In the genomic region with DNA sequence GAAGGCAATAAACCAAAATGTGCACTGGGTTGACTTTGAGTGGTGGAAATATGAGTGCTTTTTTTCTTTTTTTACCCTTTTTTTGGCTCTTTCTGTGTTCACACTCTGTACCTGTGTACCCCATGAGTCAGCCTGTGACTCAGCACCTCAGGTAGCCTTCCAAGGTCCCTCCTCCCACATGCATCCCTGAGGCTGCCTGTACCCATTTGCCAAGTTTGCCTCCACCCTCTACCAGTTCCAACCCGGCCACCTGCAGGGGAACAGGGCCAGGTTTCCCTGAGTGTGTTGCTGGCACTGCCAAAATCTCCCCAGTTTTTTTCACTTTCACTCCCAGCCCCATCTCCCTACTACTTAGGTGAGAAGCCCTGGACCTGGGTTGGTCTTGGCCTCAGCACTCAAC, we compare ENCODE assay signal across 28 cellular contexts. TPM values are rescaled to one million over a fixed set of nuclear protein-coding genes. Genes with fewer than 3 reads are reported as not detected.
DNase-seq lines count a peak whose midpoint lies in the region; ATAC-seq and TF ChIP-seq lines count a peak whose summit lies in the region.
"Had no signal": no experiment of that assay in that cellular context is flagged by ENCODE, and none has a peak within 500 bp of the region (broad histone marks: within the 10 kb centered on the region; RNA-seq: fewer than 3 reads in every experiment).

No MANE protein-coding gene starts in this region.

- ATAC-seq in lung (ENCODE audit: insufficient read depth, low FRiP score) (peak; percentile 27), GM21786 (IDR thresholded peaks at IDR 0.05; ENCODE audit: unreplicated experiment) (no peak)
- ATAC-seq: activated T-cell treated with anti-CD3 and anti-CD28 coated beads, Interleukin-2, amount 50 U/mL, for 4 hours; effector memory CD8-positive, alpha-beta T cell; right cardiac atrium; stimulated activated naive B cell treated with anti-CD40 and anti-IgM and Interleukin-4, amounts not matched to agents 10 μg/mL and 1 μg/mL and 100 μg/mL, for 72 hours had no signal

- H3K27me3 ChIP-seq in lung (ENCODE audit: control insufficient read depth, insufficient read depth), result no peaks in the 10 kb centered on the region
- H3K27me3 ChIP-seq: spleen had no signal

- H3K36me3 ChIP-seq in lung (ENCODE audit: control insufficient read depth in 2 of 2, insufficient read depth in 2 of 2, low read length in 2 of 2), result no peaks in the 10 kb centered on the region
- H3K36me3 ChIP-seq: spleen, thoracic aorta had no signal

- no peaks in the 10 kb centered on the region for H3K9me3 ChIP-seq in lung (ENCODE audit: control insufficient read depth in 2 of 2, insufficient read depth in 1 of 2, low read length in 1 of 2)
- H3K9me3 ChIP-seq: spleen, thoracic aorta had no signal

- H3K4me1 ChIP-seq in lung (ENCODE audit: control insufficient read depth in 2 of 2, insufficient read depth in 2 of 2, low read length in 2 of 2), result no peaks in the 10 kb centered on the region

- 51 to 85% methylated on average over 1 of the region's 1 CpG for WGBS in lung, 2 donors

- TF ChIP-seq CTCF in epithelial cell of esophagus (IDR thresholded peaks at IDR 0.05; ENCODE audit: insufficient read depth, low read depth, low read length, missing control alignments) (peak; percentile 4), lung (IDR thresholded peaks at IDR 0.05; ENCODE audit: control extremely low read depth, extremely low read depth) (no peak)

- H3K27ac ChIP-seq in lung (ENCODE audit: low read depth in 1 of 2, low read length in 1 of 2), result no peak overlapping the region
- H3K27ac ChIP-seq: 22Rv1, coronary artery, thoracic aorta had no signal

- H3K4me3 ChIP-seq in epithelial cell of esophagus (ENCODE audit: low read length) (no peak overlapping the region), lung (no peak overlapping the region)
- H3K4me3 ChIP-seq: coronary artery, spleen, thoracic aorta had no signal

- peak; percentile 48 for DNase-seq in DMS53 (lab: John Stamatoyannopoulos, UW)
- DNase-seq in DMS53 treated with DMSO at 0.1 percent for 48 hours (lab: John Stamatoyannopoulos, UW; ENCODE audit: unreplicated experiment), result no peak
- DNase-seq in epithelial cell of esophagus (ENCODE audit: low read depth), result peak; percentile 90
- DNase-seq in lung (ENCODE audit: low spot score), result no peak
- DNase-seq in NCI-H2107 treated with DMSO at 0.1 percent for 48 hours (lab: John Stamatoyannopoulos, UW; ENCODE audit: unreplicated experiment), result no peak
- no peak for DNase-seq in NK-92 (lab: John Stamatoyannopoulos, UW; ENCODE audit: unreplicated experiment)
- no peak for DNase-seq in activated gamma-delta T cell treated with Interleukin-2 at 50 U/mL for 16 hours
- DNase-seq: activated CD4-positive, alpha-beta T cell treated with anti-CD3 and anti-CD28 coated beads for 4 hours; activated naive CD4-positive, alpha-beta T cell treated with Interleukin-2 at 50 U/mL for 16 hours; activated T-cell treated with anti-CD3 and anti-CD28 coated beads, Interleukin-2, amount 50 U/mL, for 4 hours; CD4-positive, alpha-beta T cell; effector memory CD8-positive, alpha-beta T cell; HFFc6; KBM-7; NCI-H2171; NCI-H510A treated with DMSO at 0.1 percent for 48 hours; occipital lobe; right cardiac atrium; spleen; stimulated activated CD4-positive, alpha-beta T cell treated with anti-CD3 and anti-CD28 coated beads, Interleukin-4, amount 100 ng/mL, for 1 hour; stimulated activated naive B cell treated with anti-CD40 and anti-IgM and Interleukin-4, amounts not matched to agents 10 μg/mL and 1 μg/mL and 100 μg/mL, for 72 hours had no signal

RNA-seq across cellular contexts. Expression of a gene that starts 14.0 kb away (rescaled TPM):
- 1 to 10 TPM; 1.9 to 6.4 TPM for total RNA-seq in lung
- 10 to 100 TPM in 1 of 2 donors, under 1 TPM in 1; 0.47 to 49.0 TPM for polyA plus RNA-seq in lung
- total RNA-seq: activated T-cell treated with anti-CD3 and anti-CD28 coated beads, Interleukin-2, amount 50 U/mL, for 4 hours; fibroblast of lung; HFFc6; HT-29; kidney epithelial cell; occipital lobe had no signal
- polyA plus RNA-seq: fibroblast of lung had no signal

RNA-seq across cellular contexts. Expression of a gene that starts 26.9 kb away (rescaled TPM):
- total RNA-seq in lung, result 1 to 10 TPM; 1.6 to 7.4 TPM
- 10 to 100 TPM in 1 of 2 donors, under 1 TPM in 1; 0.73 to 31.5 TPM for polyA plus RNA-seq in lung
- total RNA-seq: activated T-cell treated with anti-CD3 and anti-CD28 coated beads, Interleukin-2, amount 50 U/mL, for 4 hours; CD4-positive, alpha-beta T cell; fibroblast of lung; HFFc6; HT-29; kidney epithelial cell had no signal
- polyA plus RNA-seq: fibroblast of lung had no signal

Comparison
In these comparisons a context has a peak if more than half of its experiments do, and no peak if none do; other contexts are left out.
1. DNase-seq: peak in DMS53 (single experiment) and epithelial cell of esophagus (single experiment); none in DMS53 treated with DMSO at 0.1 percent for 48 hours (single experiment), lung (single experiment), NCI-H2107 treated with DMSO at 0.1 percent for 48 hours (single experiment), NK-92 (single experiment) and activated gamma-delta T cell treated with Interleukin-2 at 50 U/mL for 16 hours (single experiment).